In the genomic region with DNA sequence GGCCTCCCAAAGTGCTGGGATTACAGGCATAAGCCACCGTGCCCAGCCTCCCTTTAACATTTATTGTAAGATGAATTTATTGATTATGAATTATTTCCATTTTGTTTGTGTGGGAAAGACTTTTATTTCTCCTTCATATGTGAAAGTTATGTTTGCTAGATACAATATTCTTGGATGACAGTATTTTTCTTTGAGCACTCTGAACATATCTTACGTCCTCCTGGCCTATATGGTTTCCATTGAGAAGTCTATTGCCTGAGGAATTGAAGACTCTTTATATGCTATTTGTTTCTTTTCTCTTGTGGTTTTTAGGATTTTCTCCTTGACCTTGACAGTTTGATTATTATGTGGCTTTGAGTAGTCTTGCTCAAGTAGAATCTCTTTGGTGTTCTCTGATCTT, we compare ENCODE assay signal across 27 cellular contexts. TPM values are rescaled to one million over a fixed set of nuclear protein-coding genes. Genes with fewer than 3 reads are reported as not detected.
"Had no signal": no experiment of that assay in that cellular context is flagged by ENCODE, and none has a peak within 500 bp of the region (broad histone marks: within the 10 kb centered on the region; RNA-seq: fewer than 3 reads in every experiment).

No MANE protein-coding gene starts in this region.

- H3K4me1 Mint-ChIP-seq: endodermal cell had no signal

- H3K36me3 ChIP-seq: colonic mucosa, esophagus muscularis mucosa, esophagus squamous epithelium, gastrocnemius medialis, gastroesophageal sphincter, heart left ventricle, heart right ventricle had no signal

- H3K4me1 ChIP-seq: colonic mucosa, esophagus muscularis mucosa, esophagus squamous epithelium, foreskin keratinocyte, gastrocnemius medialis, gastroesophageal sphincter, heart left ventricle, heart right ventricle had no signal

- H3K27ac ChIP-seq: colonic mucosa, coronary artery, dorsolateral prefrontal cortex, epithelial cell of prostate, esophagus muscularis mucosa, esophagus squamous epithelium, foreskin keratinocyte, gastrocnemius medialis, gastroesophageal sphincter, heart left ventricle, heart right ventricle had no signal

- H3K27ac Mint-ChIP-seq: dendritic cell treated with granulocyte-macrophage colony-stimulating factor and Interleukin-4, amounts not matched to agents 40 ng/mL and 50 ng/mL, for 4 days; effector memory CD8-positive, alpha-beta T cell; endodermal cell had no signal

- H3K27me3 ChIP-seq: colonic mucosa, dorsolateral prefrontal cortex, esophagus muscularis mucosa, esophagus squamous epithelium, foreskin keratinocyte, gastrocnemius medialis, gastroesophageal sphincter, heart left ventricle, heart right ventricle had no signal

- H3K4me3 Mint-ChIP-seq: dendritic cell treated with granulocyte-macrophage colony-stimulating factor and Interleukin-4, amounts not matched to agents 40 ng/mL and 50 ng/mL, for 4 days; effector memory CD8-positive, alpha-beta T cell; endodermal cell had no signal

- FAIRE-seq: colon, endometrium, endothelial cell of umbilical vein, frontal cortex had no signal

- H3K4me3 ChIP-seq: colonic mucosa, coronary artery, dorsolateral prefrontal cortex, esophagus muscularis mucosa, esophagus squamous epithelium, gastrocnemius medialis, gastroesophageal sphincter, heart left ventricle, heart right ventricle had no signal

- DNase-seq: colonic mucosa; cortex of kidney; dermis blood vessel endothelial cell; dorsolateral prefrontal cortex; effector CD4-positive, alpha-beta T cell; effector CD8-positive, alpha-beta T cell; effector memory CD4-positive, alpha-beta T cell; effector memory CD8-positive, alpha-beta T cell; endodermal cell; erythroblast; esophagus squamous epithelium; foreskin fibroblast; foreskin keratinocyte; foreskin melanocyte; gastrocnemius medialis; glutamatergic neuron; heart left ventricle; heart right ventricle had no signal

- H3K9me3 ChIP-seq: colonic mucosa, gastrocnemius medialis had no signal

- H3K27me3 Mint-ChIP-seq: dendritic cell treated with granulocyte-macrophage colony-stimulating factor and Interleukin-4, amounts not matched to agents 40 ng/mL and 50 ng/mL, for 4 days had no signal

RNA-seq across cellular contexts. Expression of a gene that starts 26.8 kb away (rescaled TPM):
- total RNA-seq: foreskin keratinocyte had no signal
